Comparison of ENCODE assay signal across 8 cellular contexts in the genomic region with DNA sequence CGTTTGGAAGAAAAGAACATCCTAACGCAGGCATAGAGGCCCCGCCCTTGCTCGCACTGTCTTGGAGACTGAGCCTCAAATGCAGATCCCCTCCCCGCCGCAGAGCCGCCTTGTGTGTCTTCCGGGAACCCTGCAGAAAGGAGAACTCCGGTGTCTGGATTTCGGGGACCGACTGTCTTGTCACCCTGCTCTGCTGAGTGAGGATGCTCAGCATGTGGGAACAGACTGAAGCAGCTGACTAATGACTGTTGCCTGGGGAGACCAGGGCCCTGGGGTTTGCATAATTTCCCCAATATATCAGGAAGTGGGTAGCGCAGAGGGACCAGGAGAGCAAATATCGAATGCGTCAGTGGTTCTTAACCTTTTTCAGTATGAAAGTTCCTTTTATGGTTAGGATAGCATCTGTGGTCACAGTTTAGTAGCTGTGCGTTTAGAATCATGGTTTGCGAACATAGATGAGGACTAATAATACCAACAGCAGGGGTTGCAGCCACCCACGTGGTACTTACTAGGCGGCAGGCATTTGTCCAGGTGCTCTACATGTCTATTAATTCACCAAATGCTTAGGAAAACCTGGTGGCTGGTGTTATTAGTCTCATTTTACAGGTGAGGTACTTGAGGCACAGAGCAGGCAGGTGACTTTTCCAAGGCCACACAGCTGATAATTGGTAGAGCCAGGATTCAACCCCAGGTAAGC. TPM values are rescaled to one million over a fixed set of nuclear protein-coding genes. Genes with fewer than 3 reads are reported as not detected.
DNase-seq lines count a peak whose midpoint lies in the region; ATAC-seq, FAIRE-seq and TF ChIP-seq lines count a peak whose summit lies in the region.

No MANE protein-coding gene starts in this region.

- TF ChIP-seq POLR2A in tibial nerve (IDR thresholded peaks at IDR 0.05), result no peak

- H3K27me3 ChIP-seq in tibial nerve (no peaks in the 10 kb centered on the region), dorsolateral prefrontal cortex (no peaks in the 10 kb centered on the region)

- no peak overlapping the region for H3K4me3 ChIP-seq in Jurkat, Clone E6-1 (ENCODE audit: low read length)
- H3K4me3 ChIP-seq in tibial nerve, result no peak overlapping the region
- no peak overlapping the region for H3K4me3 ChIP-seq in dorsolateral prefrontal cortex

- ATAC-seq in GM21576 (IDR thresholded peaks at IDR 0.05; ENCODE audit: unreplicated experiment), result peak; percentile 79

- no peak overlapping the region for H3K27ac ChIP-seq in tibial nerve
- H3K27ac ChIP-seq in dorsolateral prefrontal cortex, result no peak overlapping the region

- 84 to 85% methylated on average over 9 to 18 of the region's 18 CpGs for WGBS in tibial nerve, 2 donors

- DNase-seq in GM18507 (ENCODE audit: extremely low spot score, insufficient read length, low read depth), result peak; percentile 79
- DNase-seq in Jurkat, Clone E6-1 (ENCODE audit: low read depth, low spot score), result peak; percentile 43
- peak; percentile 79 for DNase-seq in activated effector memory CD4-positive, alpha-beta T cell treated with anti-CD3 and anti-CD28 coated beads, Interleukin-2, amount 50 U/mL, for 16 hours
- no peak for DNase-seq in tibial nerve (ENCODE audit: low spot score in 2 of 2)
- DNase-seq in dorsolateral prefrontal cortex, result no peak
- no peak for DNase-seq in NCI-H2227 (lab: John Stamatoyannopoulos, UW; ENCODE audit: unreplicated experiment)
- DNase-seq in NCI-H510A treated with DMSO at 0.1 percent for 48 hours (lab: John Stamatoyannopoulos, UW), result no peak

- peaks cover 0 to 12% (median 0%) of the 10 kb centered on the region in 4 donors for H3K9me3 ChIP-seq in tibial nerve

- TF ChIP-seq CTCF in tibial nerve (IDR thresholded peaks at IDR 0.05), result no peak
- TF ChIP-seq CTCF in dorsolateral prefrontal cortex (IDR thresholded peaks at IDR 0.05 in 54 of 56, conservative IDR thresholded peaks at IDR 0.05 in 2 of 56; ENCODE audit: low read depth in 1 of 56, partially characterized antibody in 56 of 56), result no peak

- peaks cover 0 to 31% (median 0%) of the 10 kb centered on the region in 3 donors for H3K36me3 ChIP-seq in tibial nerve

- intact Hi-C loops in dorsolateral prefrontal cortex (cut with DNase I), result no loop called here

- peak; percentile 99 for FAIRE-seq in GM18507 (lab: Jason Lieb, UNC)

- H3K4me1 ChIP-seq in tibial nerve, result peaks cover 0 to 35% (median 0%) of the 10 kb centered on the region in 4 donors

- peak in 1 of 2 donors; percentile 27 for TF ChIP-seq EP300 in tibial nerve (IDR thresholded peaks at IDR 0.05)

RNA-seq across cellular contexts. Expression of a gene that starts 14.3 kb away (rescaled TPM):
- 11.5 TPM for polyA plus RNA-seq in Jurkat, Clone E6-1 (2012; ENCODE audit: insufficient read depth, insufficient read length)
- total RNA-seq in tibial nerve (10 to 100 TPM; 51.1 to 94.8 (median 74.0) TPM), dorsolateral prefrontal cortex (10 to 100 TPM; 21.7 to 63.1 (median 38.2) TPM)

Comparison
In these comparisons a context has a peak if more than half of its experiments do, and no peak if none do; other contexts are left out.
1. DNase-seq: peak in GM18507 (single experiment), Jurkat, Clone E6-1 (single experiment) and activated effector memory CD4-positive, alpha-beta T cell treated with anti-CD3 and anti-CD28 coated beads, Interleukin-2, amount 50 U/mL, for 16 hours (single experiment); none in tibial nerve (0 of 2), dorsolateral prefrontal cortex (0 of 10), NCI-H2227 (single experiment) and NCI-H510A treated with DMSO at 0.1 percent for 48 hours (single experiment).